ENCODE assay signal across 8 cellular contexts in genomic region chr7:150404785-150405583, GRCh38. TPM values are rescaled to one million over a fixed set of nuclear protein-coding genes. Genes with fewer than 3 reads are reported as not detected.
DNase-seq lines count a peak whose midpoint lies in the region; ATAC-seq and TF ChIP-seq lines count a peak whose summit lies in the region.

No MANE protein-coding gene starts in this region.

- peak overlapping the region; percentile 76 for H3K4me3 ChIP-seq in fibroblast of villous mesenchyme (ENCODE audit: low read depth, low read length)

- TF ChIP-seq CTCF in fibroblast of villous mesenchyme (IDR thresholded peaks at IDR 0.05; ENCODE audit: insufficient read depth, low read depth, low read length) (no peak), neural crest cell (conservative IDR thresholded peaks at IDR 0.05) (peak; percentile 11)

- peak overlapping the region; percentile 95 for H3K27ac Mint-ChIP-seq in neural crest cell (ENCODE audit: unreplicated experiment)
- H3K27ac Mint-ChIP-seq in stimulated activated naive CD8-positive, alpha-beta T cell treated with anti-CD3 and anti-CD28 coated beads, Interleukin-15, Interleukin-2, amounts not matched to agents 100 ng/mL and 50 ng/mL, for 24 hours, result peak overlapping the region; percentile 92

- DNase-seq in DMS53 treated with DMSO at 0.1 percent for 48 hours (lab: John Stamatoyannopoulos, UW; ENCODE audit: unreplicated experiment) (peak; percentile 85), HuH-7.5 (ENCODE audit: low spot score) (peak; percentile 95), RKO (ENCODE audit: low spot score) (peak; percentile 92), activated gamma-delta T cell (lab: John Stamatoyannopoulos, UW) (peak; percentile 72), fibroblast of villous mesenchyme (ENCODE audit: low read depth) (peak; percentile 92), neural crest cell (ENCODE audit: low read depth, low spot score) (peak; percentile 88)

- H3K9me3 Mint-ChIP-seq in neural crest cell, result no peaks in the 10 kb centered on the region
- H3K9me3 Mint-ChIP-seq in stimulated activated naive CD8-positive, alpha-beta T cell treated with anti-CD3 and anti-CD28 coated beads, Interleukin-15, Interleukin-2, amounts not matched to agents 100 ng/mL and 50 ng/mL, for 24 hours, result no peaks in the 10 kb centered on the region

- H3K4me3 Mint-ChIP-seq in neural crest cell, result peak overlapping the region; percentile 96
- H3K4me3 Mint-ChIP-seq in stimulated activated naive CD8-positive, alpha-beta T cell treated with anti-CD3 and anti-CD28 coated beads, Interleukin-15, Interleukin-2, amounts not matched to agents 100 ng/mL and 50 ng/mL, for 24 hours, result peak overlapping the region; percentile 89

- H3K36me3 Mint-ChIP-seq in neural crest cell (ENCODE audit: low read depth), result peaks cover 3% of the 10 kb centered on the region
- peaks cover 10% of the 10 kb centered on the region for H3K36me3 Mint-ChIP-seq in stimulated activated naive CD8-positive, alpha-beta T cell treated with anti-CD3 and anti-CD28 coated beads, Interleukin-15, Interleukin-2, amounts not matched to agents 100 ng/mL and 50 ng/mL, for 24 hours (ENCODE audit: low read depth)

- peak; percentile 54 for ATAC-seq in GM21515 (IDR thresholded peaks at IDR 0.05; ENCODE audit: unreplicated experiment)

- no peaks in the 10 kb centered on the region for H3K27me3 Mint-ChIP-seq in neural crest cell (ENCODE audit: low read depth)
- H3K27me3 Mint-ChIP-seq in stimulated activated naive CD8-positive, alpha-beta T cell treated with anti-CD3 and anti-CD28 coated beads, Interleukin-15, Interleukin-2, amounts not matched to agents 100 ng/mL and 50 ng/mL, for 24 hours, result no peaks in the 10 kb centered on the region

- peaks cover 71% of the 10 kb centered on the region for H3K4me1 Mint-ChIP-seq in neural crest cell
- H3K4me1 Mint-ChIP-seq in stimulated activated naive CD8-positive, alpha-beta T cell treated with anti-CD3 and anti-CD28 coated beads, Interleukin-15, Interleukin-2, amounts not matched to agents 100 ng/mL and 50 ng/mL, for 24 hours (ENCODE audit: low read depth), result peaks cover 70% of the 10 kb centered on the region

RNA-seq across cellular contexts. Expression of gene ZNF775, which starts 25.9 kb away (rescaled TPM):
- total RNA-seq in fibroblast of villous mesenchyme, result 3.0 and 5.2 TPM in 2 replicates
- total RNA-seq in neural crest cell, result 13.3 and 16.5 TPM in 2 replicates

RNA-seq across cellular contexts. Expression of gene REPIN1, which starts 36.4 kb away (rescaled TPM):
- total RNA-seq in fibroblast of villous mesenchyme, result 96.0 and 98.4 TPM in 2 replicates
- 212 and 224 TPM in 2 replicates for total RNA-seq in neural crest cell

RNA-seq across cellular contexts. Expression of gene GIMAP8, which starts 45.4 kb away (rescaled TPM):
- under 0.01 TPM in 1 of 2 replicates, not detected in the other for total RNA-seq in fibroblast of villous mesenchyme
- total RNA-seq in neural crest cell, result not detected in 2 replicates

Comparison
In these comparisons a context has a peak if more than half of its experiments do, and no peak if none do; other contexts are left out.
1. Peak in every context shown above with its lines: DNase-seq, ATAC-seq and H3K4me3 ChIP-seq.